Comparison of ENCODE assay signal across 8 cellular contexts in genomic region chr4:173277340-173277739, GRCh38.
"Had no signal": no experiment of that assay in that cellular context is flagged by ENCODE, and none has a peak within 500 bp of the region (broad histone marks: within the 10 kb centered on the region; RNA-seq: fewer than 3 reads in every experiment).

No MANE protein-coding gene starts in this region.

- FAIRE-seq: HTR-8/SVneo had no signal

- DNase-seq: GM23248, GOT3, H7, Kasumi-1 had no signal

- H3K4me1 ChIP-seq: HAP-1 had no signal

- H3K36me3 ChIP-seq: HAP-1 had no signal

- H3K4me2 ChIP-seq: KMS-11 had no signal

- H3K27ac ChIP-seq: GM23248, KMS-11 had no signal

- H3K9ac ChIP-seq: GM23248, KMS-11 had no signal

- H3K4me3 ChIP-seq: GM23248, HAP-1 had no signal

- ATAC-seq: HCT116 had no signal

- H3K9me3 ChIP-seq: HAP-1 had no signal

- H2AFZ ChIP-seq: GM23248 had no signal
